In genomic region chr20:19633985-19634384, GRCh38 we compare ENCODE assay signal across 1 cellular context.
TF ChIP-seq lines count a peak whose summit lies in the region.

No MANE protein-coding gene starts in this region.

TF ChIP-seq in WTC11, 78 proteins besides CTCF, POLR2A, EP300 and RAD21 (continued from another document):
- no peak for TF ChIP-seq E2F4 (CRISPR knock-in tag; IDR thresholded peaks at IDR 0.05; ENCODE audit: borderline replicate concordance, low read depth)
- no peak for TF ChIP-seq ZNF512 (CRISPR knock-in tag; IDR thresholded peaks at IDR 0.05; ENCODE audit: borderline replicate concordance)
- TF ChIP-seq SMAD3 (CRISPR knock-in tag; IDR thresholded peaks at IDR 0.05; ENCODE audit: borderline replicate concordance): no peak
- TF ChIP-seq ATF6 (CRISPR knock-in tag; IDR thresholded peaks at IDR 0.05): no peak
- no peak for TF ChIP-seq USF1 (CRISPR knock-in tag; IDR thresholded peaks at IDR 0.05)
